Comparison of ENCODE assay signal across 14 cellular contexts in the genomic region with DNA sequence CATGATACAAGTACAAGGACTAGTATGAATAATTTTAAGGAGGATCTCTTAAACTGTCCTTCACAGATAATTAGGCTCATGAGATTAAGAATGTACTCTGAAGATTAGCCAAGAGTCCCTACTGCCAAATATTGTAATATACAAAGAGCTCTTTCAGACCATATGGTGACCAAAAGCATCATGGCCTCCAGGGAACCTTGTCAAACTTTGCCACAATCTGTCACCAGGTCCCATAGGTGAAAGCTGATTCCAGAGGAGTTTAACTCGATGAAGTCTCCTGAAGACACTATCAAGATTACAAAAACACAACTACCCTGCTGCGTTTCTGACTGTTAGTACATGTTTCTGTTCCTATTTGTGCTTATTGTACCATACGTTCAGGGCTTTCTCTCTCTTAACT.
DNase-seq lines count a peak whose midpoint lies in the region; ATAC-seq and TF ChIP-seq lines count a peak whose summit lies in the region.
"Had no signal": no experiment of that assay in that cellular context is flagged by ENCODE, and none has a peak within 500 bp of the region (broad histone marks: within the 10 kb centered on the region; RNA-seq: fewer than 3 reads in every experiment).

No MANE protein-coding gene starts in this region.

- no peaks in the 10 kb centered on the region for H3K4me1 ChIP-seq in parathyroid adenoma
- H3K4me1 ChIP-seq in hepatocyte (ENCODE audit: insufficient read depth), result no peaks in the 10 kb centered on the region

- ATAC-seq in HG03097 (IDR thresholded peaks at IDR 0.05; ENCODE audit: low FRiP score, unreplicated experiment), result no peak
- ATAC-seq: CD8-positive, alpha-beta T cell; HCT116 had no signal

- no peak overlapping the region for H3K9ac ChIP-seq in parathyroid adenoma

- H3K27me3 ChIP-seq in parathyroid adenoma (ENCODE audit: control insufficient read depth, insufficient read depth, low read length) (no peaks in the 10 kb centered on the region), hepatocyte (no peaks in the 10 kb centered on the region)

- 64% methylated on average over 3 of the region's 3 CpGs for WGBS in hepatocyte (ENCODE audit: low lambda C conversion rate, missing lambda C conversion rate)

- no peaks in the 10 kb centered on the region for H3K36me3 ChIP-seq in parathyroid adenoma (ENCODE audit: control insufficient read depth, insufficient read depth, low read length)
- H3K36me3 ChIP-seq in hepatocyte (replicated peaks; ENCODE audit: insufficient read depth, low read depth), result no peaks in the 10 kb centered on the region

- H3K4me2 ChIP-seq in parathyroid adenoma (ENCODE audit: low read length), result no peak overlapping the region
- H3K4me2 ChIP-seq in hepatocyte, result no peak overlapping the region

- H3K27ac ChIP-seq in parathyroid adenoma (no peak overlapping the region), hepatocyte (no peak overlapping the region)
- H3K27ac ChIP-seq: 22Rv1 had no signal

- no peaks in the 10 kb centered on the region for H3K9me3 ChIP-seq in parathyroid adenoma (ENCODE audit: control insufficient read depth, low read length)
- H3K9me3 ChIP-seq in hepatocyte (ENCODE audit: low read depth), result no peaks in the 10 kb centered on the region

- no peak for TF ChIP-seq CTCF in parathyroid adenoma (IDR thresholded peaks at IDR 0.05)
- TF ChIP-seq CTCF in hepatocyte (IDR thresholded peaks at IDR 0.05; ENCODE audit: poor library complexity), result no peak

- H2AFZ ChIP-seq in parathyroid adenoma, result peak overlapping the region; percentile 4
- no peak overlapping the region for H2AFZ ChIP-seq in hepatocyte

- H3K4me3 ChIP-seq in parathyroid adenoma (ENCODE audit: low read depth, low read length) (no peak overlapping the region), hepatocyte (no peak overlapping the region)

- no peaks in the 10 kb centered on the region for H4K20me1 ChIP-seq in hepatocyte (ENCODE audit: insufficient read depth, poor library complexity, severe bottlenecking)

- no peaks in the 10 kb centered on the region for H3K79me2 ChIP-seq in parathyroid adenoma
- no peaks in the 10 kb centered on the region for H3K79me2 ChIP-seq in hepatocyte

- no peaks in the 10 kb centered on the region for H3K9me2 ChIP-seq in hepatocyte (replicated peaks; ENCODE audit: insufficient read depth)

- peak; percentile 18 for DNase-seq in DMS 273 (lab: John Stamatoyannopoulos, UW; ENCODE audit: unreplicated experiment)
- no peak for DNase-seq in DMS 273 treated with DMSO at 0.1 percent for 48 hours (lab: John Stamatoyannopoulos, UW)
- DNase-seq in NCI-H446 treated with DMSO at 0.1 percent for 48 hours (lab: John Stamatoyannopoulos, UW), result peak; percentile 83
- DNase-seq in NCI-H82 treated with DMSO at 0.1 percent for 48 hours (lab: John Stamatoyannopoulos, UW; ENCODE audit: unreplicated experiment), result peak; percentile 88
- DNase-seq in hepatocyte (ENCODE audit: low spot score), result no peak
- DNase-seq in dermis blood vessel endothelial cell, result no peak
- DNase-seq: CD8-positive, alpha-beta T cell; COR-L47; DMS79 treated with DMSO at 0.1 percent for 48 hours; EL had no signal

Comparison
In these comparisons a context has a peak if more than half of its experiments do, and no peak if none do; other contexts are left out.
1. DNase-seq: peak in DMS 273 (single experiment), NCI-H446 treated with DMSO at 0.1 percent for 48 hours (single experiment) and NCI-H82 treated with DMSO at 0.1 percent for 48 hours (single experiment); none in DMS 273 treated with DMSO at 0.1 percent for 48 hours (single experiment), hepatocyte (single experiment) and dermis blood vessel endothelial cell (single experiment).